In the genomic region with DNA sequence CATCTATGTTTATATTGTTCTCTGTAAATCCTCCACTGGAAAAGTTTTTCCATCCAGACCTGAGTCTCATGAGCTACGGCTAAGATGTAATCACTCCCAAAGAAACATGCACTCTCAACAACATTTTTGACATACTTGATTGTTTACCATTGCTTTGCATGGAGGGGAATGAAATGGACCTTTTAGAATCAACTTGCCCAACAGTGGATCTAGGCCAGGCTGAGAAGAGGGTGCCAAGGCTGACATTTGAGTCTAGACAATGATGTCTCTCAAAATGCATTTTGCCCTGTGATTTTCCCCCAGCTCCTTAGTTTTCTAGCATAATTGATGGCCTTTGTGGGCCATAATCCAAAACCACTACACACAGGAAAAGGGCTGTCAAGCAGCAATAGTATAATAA, we compare ENCODE assay signal across 16 cellular contexts.
DNase-seq lines count a peak whose midpoint lies in the region; ATAC-seq, FAIRE-seq and TF ChIP-seq lines count a peak whose summit lies in the region.
"Had no signal": no experiment of that assay in that cellular context is flagged by ENCODE, and none has a peak within 500 bp of the region (broad histone marks: within the 10 kb centered on the region; RNA-seq: fewer than 3 reads in every experiment).

No MANE protein-coding gene starts in this region.

- H3K27ac ChIP-seq in ascending aorta (peak overlapping the region; percentile 52 to 64), heart left ventricle (peak overlapping the region in 11 of 12 donors; percentile 5 to 66 (median 35)), skeletal muscle tissue (ENCODE audit: low read depth, low read length) (peak overlapping the region; percentile 10)
- H3K27ac ChIP-seq: KMS-11 had no signal

- TF ChIP-seq POLR2A in heart left ventricle (IDR thresholded peaks at IDR 0.05) (no peak), H54 (IDR thresholded peaks at IDR 0.05; ENCODE audit: low read depth, low read length) (no peak)

- no peaks in the 10 kb centered on the region for H3K36me3 Mint-ChIP-seq in activated T-cell treated with anti-CD3 and anti-CD28 coated beads, Interleukin-2, amount 50 U/mL, for 4 hours (ENCODE audit: insufficient read depth)

- no peak for FAIRE-seq in H54 (lab: Jason Lieb, UNC)

- H3K4me1 ChIP-seq in ascending aorta = peaks cover 3 to 23% of the 10 kb centered on the region in 2 donors
- peaks cover 0 to 59% (median 33%) of the 10 kb centered on the region in 12 donors for H3K4me1 ChIP-seq in heart left ventricle
- H3K4me1 ChIP-seq in skeletal muscle tissue (ENCODE audit: control insufficient read depth in 3 of 3, insufficient read depth in 3 of 3, low read length in 3 of 3) = peaks cover 9 to 15% (median 11%) of the 10 kb centered on the region in 3 donors

- no peak for TF ChIP-seq CTCF in ascending aorta (IDR thresholded peaks at IDR 0.05)
- TF ChIP-seq CTCF in heart left ventricle (IDR thresholded peaks at IDR 0.05) = no peak

- H3K9me3 Mint-ChIP-seq in activated T-cell treated with anti-CD3 and anti-CD28 coated beads, Interleukin-2, amount 50 U/mL, for 4 hours = peaks cover 1% of the 10 kb centered on the region

- ATAC-seq in heart left ventricle (no peak), HG03378 (IDR thresholded peaks at IDR 0.05; ENCODE audit: unreplicated experiment) (no peak)
- ATAC-seq in activated T-cell treated with anti-CD3 and anti-CD28 coated beads, Interleukin-2, amount 50 U/mL, for 4 hours = no peak
- ATAC-seq: upper lobe of right lung had no signal

- H3K27me3 ChIP-seq in ascending aorta = no peaks in the 10 kb centered on the region
- no peaks in the 10 kb centered on the region for H3K27me3 ChIP-seq in heart left ventricle
- H3K27me3 ChIP-seq in skeletal muscle tissue (ENCODE audit: control insufficient read depth in 3 of 3, insufficient read depth in 3 of 3, low read length in 3 of 3) = no peaks in the 10 kb centered on the region
- H3K27me3 ChIP-seq: upper lobe of right lung had no signal

- 81 to 86% (median 82%) methylated on average over 1 of the region's 1 CpG for WGBS in heart left ventricle, 4 donors

- H3K4me1 Mint-ChIP-seq in activated T-cell treated with anti-CD3 and anti-CD28 coated beads, Interleukin-2, amount 50 U/mL, for 4 hours (ENCODE audit: low read depth) = peaks cover 38% of the 10 kb centered on the region

- no peaks in the 10 kb centered on the region for H3K36me3 ChIP-seq in ascending aorta
- no peaks in the 10 kb centered on the region for H3K36me3 ChIP-seq in heart left ventricle
- H3K36me3 ChIP-seq in skeletal muscle tissue (ENCODE audit: control insufficient read depth in 3 of 3, insufficient read depth in 3 of 3, low read length in 3 of 3) = no peaks in the 10 kb centered on the region
- H3K36me3 ChIP-seq: upper lobe of right lung had no signal

- peak; percentile 31 for DNase-seq in GM03348 (ENCODE audit: low spot score)
- DNase-seq in ascending aorta (ENCODE audit: low spot score in 2 of 2) = no peak
- no peak for DNase-seq in heart left ventricle
- DNase-seq in activated T-cell treated with anti-CD3 and anti-CD28 coated beads, Interleukin-2, amount 50 U/mL, for 4 hours = no peak
- no peak for DNase-seq in DMS153 treated with DMSO at 0.1 percent for 48 hours (lab: John Stamatoyannopoulos, UW; ENCODE audit: unreplicated experiment)
- DNase-seq in H54 (ENCODE audit: insufficient read length, low spot score) = no peak
- DNase-seq: activated CD4-positive, alpha-beta memory T cell treated with anti-CD3 and anti-CD28 coated beads, Interleukin-2, amount 10 ng/mL, durations not matched to agents 7 days and 5 days; activated effector memory CD4-positive, alpha-beta T cell treated with Interleukin-2 at 50 U/mL for 16 hours; caudate nucleus; NCI-H146; NCI-H524; upper lobe of right lung had no signal

- H3K4me3 ChIP-seq in ascending aorta (no peak overlapping the region), heart left ventricle (no peak overlapping the region), skeletal muscle tissue (ENCODE audit: low read length in 3 of 3) (no peak overlapping the region)
- H3K4me3 ChIP-seq: lung, upper lobe of right lung had no signal

- no peaks in the 10 kb centered on the region for H3K27me3 Mint-ChIP-seq in activated T-cell treated with anti-CD3 and anti-CD28 coated beads, Interleukin-2, amount 50 U/mL, for 4 hours (ENCODE audit: low read depth)

- no peak overlapping the region for H3K4me3 Mint-ChIP-seq in activated T-cell treated with anti-CD3 and anti-CD28 coated beads, Interleukin-2, amount 50 U/mL, for 4 hours
- H3K4me3 Mint-ChIP-seq: activated CD4-positive, alpha-beta memory T cell treated with anti-CD3 and anti-CD28 coated beads, Interleukin-2, amount 10 ng/mL, durations not matched to agents 7 days and 5 days had no signal

- intact Hi-C loops in ascending aorta (cut with DNase I) = loop anchor here (5.0 kb wide), 1 partner anchor 44 kb away; no protein-coding TSS in a partner anchor
- intact Hi-C loops in heart left ventricle (cut with DNase I) = loop anchor here in 9 of 10 donors (5.0 to 10.0 kb wide), 10 partner anchors 159 to 682 kb away; a partner anchor contains a TSS

- H3K9ac ChIP-seq in skeletal muscle tissue (ENCODE audit: low read depth in 1 of 3, low read length in 3 of 3) = no peak overlapping the region
- H3K9ac ChIP-seq: KMS-11 had no signal

- no peaks in the 10 kb centered on the region for H3K9me3 ChIP-seq in ascending aorta
- H3K9me3 ChIP-seq in heart left ventricle = no peaks in the 10 kb centered on the region
- H3K9me3 ChIP-seq in skeletal muscle tissue (ENCODE audit: control insufficient read depth in 3 of 3, low read length in 3 of 3) = no peaks in the 10 kb centered on the region
- H3K9me3 ChIP-seq: upper lobe of right lung had no signal
